8 cellular contexts compared by ENCODE assay signal in genomic region chr4:54941994-54942552, GRCh38.
DNase-seq lines count a peak whose midpoint lies in the region; ATAC-seq and TF ChIP-seq lines count a peak whose summit lies in the region.

No MANE protein-coding gene starts in this region.

- H3K9me2 ChIP-seq in Karpas-422 (replicated peaks; ENCODE audit: insufficient read depth, low read length), result no peaks in the 10 kb centered on the region

- no peaks in the 10 kb centered on the region for H4K20me1 ChIP-seq in BLaER1 treated with 17β-estradiol and CSF1 and Interleukin-3, amounts not matched to agents 10 nM and 100 nM
- H4K20me1 ChIP-seq in Karpas-422 (ENCODE audit: insufficient read depth, low read depth, low read length), result no peaks in the 10 kb centered on the region

- no peak for DNase-seq in Karpas-422
- peak; percentile 12 for DNase-seq in activated gamma-delta T cell treated with anti-CD3 and anti-CD28 coated beads, Interleukin-2, amount 50 U/mL, for 16 hours (ENCODE audit: low read depth)
- peak; percentile 10 for DNase-seq in stimulated activated CD4-positive, alpha-beta T cell treated with anti-CD3 and anti-CD28 coated beads, Interleukin-4, amount 100 ng/mL, for 24 hours
- no peak for DNase-seq in WERI-Rb-1
- no peak for DNase-seq in cerebellar nuclear complex (lab: John Stamatoyannopoulos, UW)
- no peak for DNase-seq in middle frontal gyrus (ENCODE audit: extremely low spot score, low spot score)

- no peaks in the 10 kb centered on the region; a peak in 1 of 22 replicates for H3K36me3 ChIP-seq in BLaER1 treated with 17β-estradiol and CSF1 and Interleukin-3, amounts not matched to agents 10 nM and 100 nM
- H3K36me3 ChIP-seq in Karpas-422 (ENCODE audit: insufficient read depth, low read length) (no peaks in the 10 kb centered on the region), WERI-Rb-1 (no peaks in the 10 kb centered on the region)

- H2AFZ ChIP-seq in Karpas-422 (ENCODE audit: low read length), result no peak overlapping the region

- no peaks in the 10 kb centered on the region for H3K79me2 ChIP-seq in Karpas-422 (ENCODE audit: low read length)

- no peak for TF ChIP-seq CTCF in WERI-Rb-1 (IDR thresholded peaks at IDR 0.05; ENCODE audit: low read depth, low read length)

- H3K9me3 ChIP-seq in BLaER1 treated with 17β-estradiol and CSF1 and Interleukin-3, amounts not matched to agents 10 nM and 100 nM (replicated peaks in 1 of 11), result peaks cover 0 to 3% (median 0%) of the 10 kb centered on the region in 11 experiments; a peak in 1 of 22 replicates
- H3K9me3 ChIP-seq in Karpas-422 (ENCODE audit: low read length) (no peaks in the 10 kb centered on the region), WERI-Rb-1 (ENCODE audit: severe bottlenecking) (no peaks in the 10 kb centered on the region)

- H3K9ac ChIP-seq in BLaER1 treated with 17β-estradiol and CSF1 and Interleukin-3, amounts not matched to agents 10 nM and 100 nM, result peak overlapping the region in 8 of 11 experiments; percentile 13 to 62 (median 38); a peak in 10 of 22 replicates
- H3K9ac ChIP-seq in Karpas-422 (ENCODE audit: low read length), result no peak overlapping the region

- peak overlapping the region in 9 of 10 experiments; percentile 2 to 49 (median 31); a peak in 13 of 20 replicates for H3K4me3 ChIP-seq in BLaER1 treated with 17β-estradiol and CSF1 and Interleukin-3, amounts not matched to agents 10 nM and 100 nM
- H3K4me3 ChIP-seq in Karpas-422 (ENCODE audit: low read length), result no peak overlapping the region
- no peak overlapping the region for H3K4me3 ChIP-seq in WERI-Rb-1 (ENCODE audit: low read depth, low read length)

- H3K27ac ChIP-seq in BLaER1 treated with 17β-estradiol and CSF1 and Interleukin-3, amounts not matched to agents 10 nM and 100 nM, result peak overlapping the region; percentile 21 to 70 (median 48); a peak in 18 of 22 replicates
- H3K27ac ChIP-seq in Karpas-422 (ENCODE audit: low read length) (no peak overlapping the region), WERI-Rb-1 (no peak overlapping the region)

- peak; percentile 73 for ATAC-seq in GM19463 (IDR thresholded peaks at IDR 0.05; ENCODE audit: unreplicated experiment)

- H3K4me2 ChIP-seq in BLaER1 treated with 17β-estradiol and CSF1 and Interleukin-3, amounts not matched to agents 10 nM and 100 nM, result peak overlapping the region; percentile 63 to 85 (median 77)
- H3K4me2 ChIP-seq in Karpas-422 (ENCODE audit: low read depth, low read length, poor library complexity, severe bottlenecking), result peak overlapping the region; percentile 10

- H3K4me1 ChIP-seq in BLaER1 treated with 17β-estradiol and CSF1 and Interleukin-3, amounts not matched to agents 10 nM and 100 nM, result peaks cover 19 to 71% (median 56%) of the 10 kb centered on the region in 10 experiments
- H3K4me1 ChIP-seq in Karpas-422 (ENCODE audit: low read length), result peaks cover 3% of the 10 kb centered on the region; the same call in 1 of the 2 replicates

- no peaks in the 10 kb centered on the region for H3K27me3 ChIP-seq in BLaER1 treated with 17β-estradiol and CSF1 and Interleukin-3, amounts not matched to agents 10 nM and 100 nM
- H3K27me3 ChIP-seq in Karpas-422 (ENCODE audit: low read length), result no peaks in the 10 kb centered on the region
- H3K27me3 ChIP-seq in WERI-Rb-1 (ENCODE audit: insufficient read depth, low read depth, severe bottlenecking), result peaks cover 43% of the 10 kb centered on the region

Comparison
In these comparisons a context has a peak if more than half of its experiments do, and no peak if none do; other contexts are left out.
1. H3K27ac ChIP-seq: peak in BLaER1 treated with 17β-estradiol and CSF1 and Interleukin-3, amounts not matched to agents 10 nM and 100 nM (11 of 11); none in Karpas-422 (single experiment) and WERI-Rb-1 (single experiment).
2. H3K4me3 ChIP-seq: peak in BLaER1 treated with 17β-estradiol and CSF1 and Interleukin-3, amounts not matched to agents 10 nM and 100 nM (9 of 10); none in Karpas-422 (single experiment) and WERI-Rb-1 (single experiment).
3. DNase-seq: peak in activated gamma-delta T cell treated with anti-CD3 and anti-CD28 coated beads, Interleukin-2, amount 50 U/mL, for 16 hours (single experiment) and stimulated activated CD4-positive, alpha-beta T cell treated with anti-CD3 and anti-CD28 coated beads, Interleukin-4, amount 100 ng/mL, for 24 hours (single experiment); none in Karpas-422 (single experiment), WERI-Rb-1 (single experiment), cerebellar nuclear complex (0 of 2) and middle frontal gyrus (single experiment).